ENCODE assay signal across 1 cellular context in genomic region chr5:19880859-19881436, GRCh38.
TF ChIP-seq lines count a peak whose summit lies in the region.

No MANE protein-coding gene starts in this region.

TF ChIP-seq in HepG2, 621 proteins besides CTCF, POLR2A, EP300 and RAD21 (continued from another document and continues in another):
- no peak for TF ChIP-seq ZNF280D (CRISPR knock-in tag; IDR thresholded peaks at IDR 0.05)
- TF ChIP-seq SRSF9 (IDR thresholded peaks at IDR 0.05; ENCODE audit: borderline replicate concordance, insufficient read depth, low read depth, low read length, poor library complexity, severe bottlenecking): no peak
- TF ChIP-seq HIVEP1 (CRISPR knock-in tag; IDR thresholded peaks at IDR 0.05): no peak
- peak; percentile 95; the same call in 1 of the 2 replicates for TF ChIP-seq MBD4 (IDR thresholded peaks at IDR 0.05; ENCODE audit: borderline replicate concordance, low read length)
- TF ChIP-seq ZNF839 (CRISPR knock-in tag; IDR thresholded peaks at IDR 0.05; ENCODE audit: borderline replicate concordance): no peak
- no peak for TF ChIP-seq JUN (CRISPR knock-in tag; IDR thresholded peaks at IDR 0.05)
- TF ChIP-seq TCF12 (IDR thresholded peaks at IDR 0.05): no peak
- no peak for TF ChIP-seq TCF12 (CRISPR knock-in tag; IDR thresholded peaks at IDR 0.05)
- TF ChIP-seq REPIN1 (CRISPR knock-in tag; IDR thresholded peaks at IDR 0.05; ENCODE audit: borderline replicate concordance, low read depth): no peak
- TF ChIP-seq ZKSCAN8 (CRISPR knock-in tag; IDR thresholded peaks at IDR 0.05; ENCODE audit: borderline replicate concordance): no peak
- TF ChIP-seq ZNF276 (CRISPR knock-in tag; IDR thresholded peaks at IDR 0.05; ENCODE audit: low read depth): no peak
- no peak for TF ChIP-seq BCL3 (CRISPR knock-in tag; IDR thresholded peaks at IDR 0.05)
- TF ChIP-seq ZBTB38 (CRISPR knock-in tag; IDR thresholded peaks at IDR 0.05): no peak
- no peak for TF ChIP-seq LCORL (IDR thresholded peaks at IDR 0.05)
- no peak for TF ChIP-seq LCORL (CRISPR knock-in tag; IDR thresholded peaks at IDR 0.05)
- no peak for TF ChIP-seq IKZF1 (IDR thresholded peaks at IDR 0.05)
- TF ChIP-seq THAP8 (CRISPR knock-in tag; IDR thresholded peaks at IDR 0.05; ENCODE audit: borderline replicate concordance): no peak
- no peak for TF ChIP-seq KLF6 (CRISPR knock-in tag; IDR thresholded peaks at IDR 0.05)
- TF ChIP-seq THYN1 (CRISPR knock-in tag; IDR thresholded peaks at IDR 0.05; ENCODE audit: borderline replicate concordance, low read depth): no peak
- no peak for TF ChIP-seq ZNF121 (CRISPR knock-in tag; IDR thresholded peaks at IDR 0.05)
- TF ChIP-seq SOX13 (IDR thresholded peaks at IDR 0.05): peak; percentile 73
- peak in 1 of 2 experiments; percentile 88; a peak in 2 of 4 replicates for TF ChIP-seq SOX13 (CRISPR knock-in tag; conservative IDR thresholded peaks at IDR 0.05 in 1 of 2, IDR thresholded peaks at IDR 0.05 in 1 of 2)
- no peak for TF ChIP-seq SUZ12 (IDR thresholded peaks at IDR 0.05; ENCODE audit: low read depth, low read length)
- no peak for TF ChIP-seq BRCA1 (CRISPR knock-in tag; IDR thresholded peaks at IDR 0.05)
- TF ChIP-seq ZBTB44 (CRISPR knock-in tag; IDR thresholded peaks at IDR 0.05): no peak
- TF ChIP-seq ZNF777 (CRISPR knock-in tag; IDR thresholded peaks at IDR 0.05): no peak
- no peak for TF ChIP-seq BCLAF1 (IDR thresholded peaks at IDR 0.05)
- TF ChIP-seq ISL2 (CRISPR knock-in tag; IDR thresholded peaks at IDR 0.05): peak; percentile 90
- TF ChIP-seq ZNF318 (CRISPR knock-in tag; IDR thresholded peaks at IDR 0.05): no peak
- peak; percentile 88 for TF ChIP-seq TCF7 (IDR thresholded peaks at IDR 0.05; ENCODE audit: low read depth)
- no peak for TF ChIP-seq SYNCRIP (IDR thresholded peaks at IDR 0.05; ENCODE audit: insufficient read depth, low read depth, low read length)
- no peak for TF ChIP-seq ZFX (CRISPR knock-in tag; IDR thresholded peaks at IDR 0.05; ENCODE audit: low read depth)
- no peak for TF ChIP-seq ZBTB49 (CRISPR knock-in tag; IDR thresholded peaks at IDR 0.05; ENCODE audit: borderline replicate concordance)
- no peak for TF ChIP-seq ZNF747 (CRISPR knock-in tag; IDR thresholded peaks at IDR 0.05; ENCODE audit: borderline replicate concordance)
- TF ChIP-seq KDM4B (CRISPR knock-in tag; IDR thresholded peaks at IDR 0.05): no peak
